Comparison of ENCODE assay signal across 8 cellular contexts in the genomic region with DNA sequence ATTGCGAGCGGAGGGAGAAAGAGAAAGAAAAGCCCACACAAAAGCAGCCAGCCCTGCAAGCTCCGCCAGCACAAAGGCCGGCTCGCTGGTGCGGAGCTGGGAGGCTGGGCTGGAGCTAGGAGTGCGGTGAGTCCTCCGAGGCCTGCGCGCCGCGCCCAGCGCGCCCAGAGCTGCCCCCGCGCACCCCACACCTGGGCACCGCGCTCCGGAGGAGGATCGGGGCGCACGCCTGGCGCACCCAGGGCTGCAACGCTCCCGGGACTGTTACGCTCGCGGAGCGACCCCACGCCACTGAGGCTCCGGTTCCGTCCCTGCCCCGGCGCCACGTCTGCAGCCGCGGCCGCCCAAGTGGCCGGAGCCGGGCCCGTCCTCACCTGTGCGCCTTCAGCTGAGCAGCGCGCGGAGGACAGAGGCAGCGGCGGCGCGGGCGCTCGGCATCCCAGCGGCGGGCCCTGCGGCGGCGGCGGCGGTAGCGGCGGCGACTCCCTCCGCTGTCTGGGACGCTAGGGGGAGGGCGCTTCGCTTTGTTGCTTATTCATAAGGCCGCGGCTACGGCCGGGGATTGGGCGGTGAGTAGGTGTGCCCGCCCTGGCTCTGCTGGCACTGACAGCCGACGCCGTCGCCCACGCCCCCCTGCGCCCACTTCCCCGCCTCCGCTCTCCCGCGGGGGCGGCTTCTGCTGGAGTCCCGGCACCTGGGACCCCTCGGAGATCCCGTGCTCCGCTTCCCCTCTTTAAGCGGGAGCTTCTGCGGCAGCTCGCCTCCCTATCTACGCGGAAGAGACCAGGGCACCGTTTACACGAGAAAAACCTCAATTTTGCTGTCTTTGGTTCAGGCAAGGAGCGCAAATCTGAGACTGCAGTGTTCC. TPM values are rescaled to one million over a fixed set of nuclear protein-coding genes. Genes with fewer than 3 reads are reported as not detected.
DNase-seq lines count a peak whose midpoint lies in the region; ATAC-seq and TF ChIP-seq lines count a peak whose summit lies in the region.

A gene with protein sequence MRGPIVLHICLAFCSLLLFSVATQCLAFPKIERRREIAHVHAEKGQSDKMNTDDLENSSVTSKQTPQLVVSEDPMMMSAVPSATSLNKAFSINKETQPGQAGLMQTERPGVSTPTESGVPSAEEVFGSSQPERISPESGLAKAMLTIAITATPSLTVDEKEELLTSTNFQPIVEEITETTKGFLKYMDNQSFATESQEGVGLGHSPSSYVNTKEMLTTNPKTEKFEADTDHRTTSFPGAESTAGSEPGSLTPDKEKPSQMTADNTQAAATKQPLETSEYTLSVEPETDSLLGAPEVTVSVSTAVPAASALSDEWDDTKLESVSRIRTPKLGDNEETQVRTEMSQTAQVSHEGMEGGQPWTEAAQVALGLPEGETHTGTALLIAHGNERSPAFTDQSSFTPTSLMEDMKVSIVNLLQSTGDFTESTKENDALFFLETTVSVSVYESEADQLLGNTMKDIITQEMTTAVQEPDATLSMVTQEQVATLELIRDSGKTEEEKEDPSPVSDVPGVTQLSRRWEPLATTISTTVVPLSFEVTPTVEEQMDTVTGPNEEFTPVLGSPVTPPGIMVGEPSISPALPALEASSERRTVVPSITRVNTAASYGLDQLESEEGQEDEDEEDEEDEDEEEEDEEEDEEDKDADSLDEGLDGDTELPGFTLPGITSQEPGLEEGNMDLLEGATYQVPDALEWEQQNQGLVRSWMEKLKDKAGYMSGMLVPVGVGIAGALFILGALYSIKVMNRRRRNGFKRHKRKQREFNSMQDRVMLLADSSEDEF (minus strand): TSS at position 513 of the 868 bp plus-strand sequence. CDS start 12,855 bp downstream, outside the sequence.

- no peak for TF ChIP-seq POLR2A in Peyer's patch (IDR thresholded peaks at IDR 0.05)

- peaks cover 12 to 13% of the 10 kb centered on the region in 2 donors for H3K4me1 Mint-ChIP-seq in natural killer cell treated with Interleukin-12 subunit alpha and Interleukin-12 subunit beta and Interleukin-15 and Interleukin-18, amount 100 ng/mL, for 72 hours (ENCODE audit: low read depth in 2 of 2)

- no peaks in the 10 kb centered on the region for H3K36me3 ChIP-seq in KMS-11 (ENCODE audit: insufficient read depth)
- no peaks in the 10 kb centered on the region for H3K36me3 ChIP-seq in Peyer's patch

- no peaks in the 10 kb centered on the region for H4K20me1 ChIP-seq in KMS-11 (ENCODE audit: insufficient read depth)

- H3K27me3 ChIP-seq in KMS-11 (ENCODE audit: insufficient read depth, low read depth) (no peaks in the 10 kb centered on the region), Peyer's patch (no peaks in the 10 kb centered on the region)

- H3K27ac ChIP-seq in KMS-11: no peak within 1 kb of the TSS
- H3K27ac ChIP-seq in Peyer's patch: peak within 1 kb of the TSS in 3 of 4 donors; percentile 25 to 66 (median 30)

- H3K9me3 ChIP-seq in Peyer's patch: no peaks in the 10 kb centered on the region

- H3K4me3 ChIP-seq in KMS-11 (IDR thresholded peaks at IDR 0.05; ENCODE audit: insufficient read depth, low read depth, low read length) (no peak within 1 kb of the TSS), Peyer's patch (peak within 1 kb of the TSS; percentile 55 to 82 (median 70)), fibroblast of the aortic adventitia (ENCODE audit: low read depth, low read length) (peak within 1 kb of the TSS; percentile 76)

- no peaks in the 10 kb centered on the region for H3K79me2 ChIP-seq in KMS-11 (ENCODE audit: insufficient read depth, low read depth)

- H3K36me3 Mint-ChIP-seq in natural killer cell treated with Interleukin-12 subunit alpha and Interleukin-12 subunit beta and Interleukin-15 and Interleukin-18, amount 100 ng/mL, for 72 hours: no peaks in the 10 kb centered on the region

- peak within 1 kb of the TSS; percentile 22; the same call in 1 of the 2 replicates for H3K9ac ChIP-seq in KMS-11

- no peaks in the 10 kb centered on the region for H3K9me3 Mint-ChIP-seq in natural killer cell treated with Interleukin-12 subunit alpha and Interleukin-12 subunit beta and Interleukin-15 and Interleukin-18, amount 100 ng/mL, for 72 hours

- H2AFZ ChIP-seq in KMS-11 (ENCODE audit: low read depth): peak within 1 kb of the TSS; percentile 90

- no peak within 1 kb of the TSS for H3K27ac Mint-ChIP-seq in natural killer cell treated with Interleukin-12 subunit alpha and Interleukin-12 subunit beta and Interleukin-15 and Interleukin-18, amount 100 ng/mL, for 72 hours

- peak within 1 kb of the TSS; percentile 89 for H3K4me2 ChIP-seq in KMS-11

- peaks cover 4% of the 10 kb centered on the region for H3K4me1 ChIP-seq in KMS-11 (ENCODE audit: low read depth, poor library complexity, severe bottlenecking)
- peaks cover 0 to 6% (median 0%) of the 10 kb centered on the region in 4 donors for H3K4me1 ChIP-seq in Peyer's patch

- H3K27me3 Mint-ChIP-seq in natural killer cell treated with Interleukin-12 subunit alpha and Interleukin-12 subunit beta and Interleukin-15 and Interleukin-18, amount 100 ng/mL, for 72 hours: peaks cover 26 to 59% of the 10 kb centered on the region in 2 donors

- peak within 1 kb of the TSS; percentile 73 for H3K4me3 Mint-ChIP-seq in natural killer cell treated with Interleukin-12 subunit alpha and Interleukin-12 subunit beta and Interleukin-15 and Interleukin-18, amount 100 ng/mL, for 72 hours

- peak; percentile 87 for ATAC-seq in GM21737 (IDR thresholded peaks at IDR 0.05; ENCODE audit: unreplicated experiment)
- ATAC-seq in natural killer cell treated with Interleukin-12 subunit alpha and Interleukin-12 subunit beta and Interleukin-15 and Interleukin-18, amount 100 ng/mL, for 72 hours: peak; percentile 97 to 98
- peak; percentile 89 for ATAC-seq in stimulated activated naive CD8-positive, alpha-beta T cell treated with anti-CD3 and anti-CD28 coated beads, Interleukin-15, Interleukin-2, amounts not matched to agents 100 U/mL and 50 U/mL, for 24 hours

- TF ChIP-seq CTCF in KMS-11 (conservative IDR thresholded peaks at IDR 0.05; ENCODE audit: low read depth, low read length) (no peak), Peyer's patch (IDR thresholded peaks at IDR 0.05) (peak in 2 of 6 experiments; percentile 21 to 25), fibroblast of the aortic adventitia (IDR thresholded peaks at IDR 0.05; ENCODE audit: insufficient read depth, low read length) (peak; percentile 5)

- DNase-seq in DMS153 (lab: John Stamatoyannopoulos, UW) (peak; percentile 44), Peyer's patch (peak; percentile 49 to 86 (median 85)), fibroblast of the aortic adventitia (ENCODE audit: low read depth) (peak; percentile 66)
- peak; percentile 25 for DNase-seq in activated T-helper 9 cell treated with anti-CD3 and anti-CD28 coated beads, Interleukin-2, amount 50 U/mL, for 16 hours (ENCODE audit: low read depth)
- DNase-seq in natural killer cell treated with Interleukin-12 subunit alpha and Interleukin-12 subunit beta and Interleukin-15 and Interleukin-18, amount 100 ng/mL, for 72 hours (ENCODE audit: low spot score): peak; percentile 85
- peak; percentile 65 for DNase-seq in stimulated activated naive CD8-positive, alpha-beta T cell treated with anti-CD3 and anti-CD28 coated beads, Interleukin-15, Interleukin-2, amounts not matched to agents 100 U/mL and 50 U/mL, for 24 hours

RNA-seq across cellular contexts. Expression of the gene that starts here (rescaled TPM):
- total RNA-seq in Peyer's patch (1 to 10 TPM in 3 of 4 donors, under 1 TPM in 1; 0.18 to 3.2 (median 1.4) TPM), fibroblast of the aortic adventitia (ENCODE audit: low replicate concordance) (4.2 and 13.2 TPM in 2 replicates)
- total RNA-seq in natural killer cell treated with Interleukin-12 subunit alpha and Interleukin-12 subunit beta and Interleukin-15 and Interleukin-18, amount 100 ng/mL, for 72 hours: not detected

Comparison
In these comparisons a context has a peak if more than half of its experiments do, and no peak if none do; other contexts are left out.
1. Peak in DNase-seq and ATAC-seq in natural killer cell treated with Interleukin-12 subunit alpha and Interleukin-12 subunit beta and Interleukin-15 and Interleukin-18, amount 100 ng/mL, for 72 hours; RNA of the gene not detected or under 1 TPM.
2. DNase-seq: peak in every context shown above with its lines; median percentile 85 in Peyer's patch; 85 in natural killer cell treated with Interleukin-12 subunit alpha and Interleukin-12 subunit beta and Interleukin-15 and Interleukin-18, amount 100 ng/mL, for 72 hours; 66 in fibroblast of the aortic adventitia; 65 in stimulated activated naive CD8-positive, alpha-beta T cell treated with anti-CD3 and anti-CD28 coated beads, Interleukin-15, Interleukin-2, amounts not matched to agents 100 U/mL and 50 U/mL, for 24 hours; 44 in DMS153; 25 in activated T-helper 9 cell treated with anti-CD3 and anti-CD28 coated beads, Interleukin-2, amount 50 U/mL, for 16 hours.